In genomic region chr10:22615819-22616499, GRCh38 we compare ENCODE assay signal across 1 cellular context.
TF ChIP-seq lines count a peak whose summit lies in the region.

No MANE protein-coding gene starts in this region.

TF ChIP-seq in K562, 482 proteins besides CTCF, POLR2A, EP300 and RAD21 (continued from another document and continues in another):
- TF ChIP-seq SIN3A (IDR thresholded peaks at IDR 0.05; ENCODE audit: borderline replicate concordance in 2 of 2, control insufficient read depth in 1 of 2, low read depth in 2 of 2, low read length in 2 of 2) (no peak), TCF15 (CRISPR knock-in tag; IDR thresholded peaks at IDR 0.05) (no peak), ZNF316 (IDR thresholded peaks at IDR 0.05) (no peak), SIX5 (IDR thresholded peaks at IDR 0.05; ENCODE audit: borderline replicate concordance in 1 of 2, insufficient read depth in 1 of 2, low read depth in 1 of 2, low read length in 2 of 2) (no peak), TEAD1 (CRISPR knock-in tag; IDR thresholded peaks at IDR 0.05) (no peak), PTTG1 (tag; IDR thresholded peaks at IDR 0.05; ENCODE audit: low read depth) (no peak), ZNF277 (CRISPR knock-in tag; IDR thresholded peaks at IDR 0.05; ENCODE audit: borderline replicate concordance) (no peak), GATAD2B (IDR thresholded peaks at IDR 0.05; ENCODE audit: borderline replicate concordance) (0 out of 2 replicates have a peak, but pooled peaks have one; percentile 48), ZNF586 (CRISPR knock-in tag; conservative IDR thresholded peaks at IDR 0.05) (no peak), GTF3C2 (IDR thresholded peaks at IDR 0.05; ENCODE audit: borderline replicate concordance, extremely low read depth, insufficient read length) (no peak), MEF2A (IDR thresholded peaks at IDR 0.05; ENCODE audit: control insufficient read depth, low read depth, low read length) (no peak), ZBTB1 (CRISPR knock-in tag; IDR thresholded peaks at IDR 0.05; ENCODE audit: borderline replicate concordance, low read depth) (no peak), RAD51 (IDR thresholded peaks at IDR 0.05; ENCODE audit: borderline replicate concordance, low read depth) (peak; percentile 45; the same call in 1 of the 2 replicates), BRD4 (IDR thresholded peaks at IDR 0.05) (peak; percentile 64; the same call in 1 of the 2 replicates), NCOA4 (IDR thresholded peaks at IDR 0.05; ENCODE audit: partially characterized antibody) (no peak), LEF1 (IDR thresholded peaks at IDR 0.05) (peak; percentile 81; the same call in 1 of the 2 replicates), FOXA3 (CRISPR knock-in tag; conservative IDR thresholded peaks at IDR 0.05 in 1 of 2, IDR thresholded peaks at IDR 0.05 in 1 of 2) (no peak), DACH1 (IDR thresholded peaks at IDR 0.05; ENCODE audit: partially characterized antibody) (peak; percentile 62), CTCFL (IDR thresholded peaks at IDR 0.05; ENCODE audit: borderline replicate concordance, insufficient read depth, low read depth, low read length, poor library complexity, severe bottlenecking) (no peak), NELFE (IDR thresholded peaks at IDR 0.05; ENCODE audit: insufficient read depth, insufficient read length) (no peak), KHSRP (IDR thresholded peaks at IDR 0.05) (no peak), EGR1 (conservative IDR thresholded peaks at IDR 0.05) (peak; percentile 18; the same call in 1 of the 2 replicates), MEIS2 (IDR thresholded peaks at IDR 0.05; ENCODE audit: partially characterized antibody) (no peak), ZC3H8 (IDR thresholded peaks at IDR 0.05) (no peak), NKRF (IDR thresholded peaks at IDR 0.05; ENCODE audit: borderline replicate concordance) (0 out of 2 replicates have a peak, but pooled peaks have one; percentile 34), ESRRB (CRISPR knock-in tag; IDR thresholded peaks at IDR 0.05; ENCODE audit: borderline replicate concordance) (no peak), ZNF561 (CRISPR knock-in tag; conservative IDR thresholded peaks at IDR 0.05) (no peak), NRF1 (conservative IDR thresholded peaks at IDR 0.05 in 1 of 2, IDR thresholded peaks at IDR 0.05 in 1 of 2) (peak; percentile 20; a peak in 1 of 4 replicates), BDP1 (IDR thresholded peaks at IDR 0.05; ENCODE audit: insufficient read depth, insufficient read length) (no peak), RREB1 (CRISPR knock-in tag; IDR thresholded peaks at IDR 0.05) (no peak), PHF21A (IDR thresholded peaks at IDR 0.05; ENCODE audit: borderline replicate concordance, low read depth) (no peak; the same call in 1 of the 2 replicates), OTX1 (CRISPR knock-in tag; IDR thresholded peaks at IDR 0.05) (no peak), BACH1 (tag; IDR thresholded peaks at IDR 0.05) (peak; percentile 65), EWSR1 (IDR thresholded peaks at IDR 0.05; ENCODE audit: borderline replicate concordance, low read depth, partially characterized antibody) (no peak), PCBP2 (IDR thresholded peaks at IDR 0.05; ENCODE audit: low read depth, low read length, poor library complexity, severe bottlenecking) (no peak), ZNF282 (CRISPR knock-in tag; IDR thresholded peaks at IDR 0.05) (no peak), CBX8 (IDR thresholded peaks at IDR 0.05; ENCODE audit: borderline replicate concordance, extremely low read depth, low read depth, low read length, poor library complexity, severe bottlenecking) (no peak), THRB (CRISPR knock-in tag; conservative IDR thresholded peaks at IDR 0.05) (no peak), ZBTB49 (CRISPR knock-in tag; IDR thresholded peaks at IDR 0.05; ENCODE audit: borderline replicate concordance) (no peak), POLR2AphosphoS5 (IDR thresholded peaks at IDR 0.05; ENCODE audit: control insufficient read depth, insufficient read depth, low read depth, low read length) (peak; percentile 43; the same call in 1 of the 2 replicates), SUPT5H (IDR thresholded peaks at IDR 0.05) (peak; percentile 62; the same call in 1 of the 2 replicates), POU5F1 (IDR thresholded peaks at IDR 0.05; ENCODE audit: borderline replicate concordance, low read depth, low read length, partially characterized antibody) (no peak)
